ENCODE assay signal across 21 cellular contexts in genomic region chr16:88618182-88618955, GRCh38. TPM values are rescaled to one million over a fixed set of nuclear protein-coding genes. Genes with fewer than 3 reads are reported as not detected.
A peak's percentile ranks its signal among the peaks of the same experiment; 100 is the strongest.
DNase-seq lines count a peak whose midpoint lies in the region; TF ChIP-seq lines count a peak whose summit lies in the region.
"Had no signal": no experiment of that assay in that cellular context is flagged by ENCODE, and none has a peak within 500 bp of the region (broad histone marks: within the 10 kb centered on the region; RNA-seq: fewer than 3 reads in every experiment).

No MANE protein-coding gene starts in this region.

- DNase-seq in T-helper 1 cell (no peak), RPMI7951 (ENCODE audit: low read depth) (peak; percentile 6), endodermal cell (no peak), osteoblast (ENCODE audit: insufficient read length, low spot score, missing footprints) (peak; percentile 61), HPDE6-E6E7 (ENCODE audit: extremely low spot score) (no peak), hypothalamus (lab: John Stamatoyannopoulos, UW) (no peak), HEK293T (ENCODE audit: extremely low spot score) (no peak)
- DNase-seq: activated CD4-positive, alpha-beta T cell treated with anti-CD3 and anti-CD28 coated beads for 1 hour; kidney glomerular epithelial cell; naive B cell; NCI-H1436; NCI-H510A; PC-3; retina; stimulated activated naive CD4-positive, alpha-beta T cell treated with Interleukin-2 at 50 U/mL for 16 hours; SW 1271 had no signal

- H3K4me3 Mint-ChIP-seq in T-helper 1 cell treated with Interleukin-12 subunit alpha and Interleukin-12 subunit beta and Interleukin-4 antibody, amounts not matched to agents 30 μg/mL and 1 μg/mL, for 36 hours, result no peak overlapping the region
- H3K4me3 Mint-ChIP-seq in endodermal cell, result no peak overlapping the region

- H3K9me3 Mint-ChIP-seq in T-helper 1 cell treated with Interleukin-12 subunit alpha and Interleukin-12 subunit beta and Interleukin-4 antibody, amounts not matched to agents 30 μg/mL and 1 μg/mL, for 36 hours, result no peaks in the 10 kb centered on the region
- H3K9me3 Mint-ChIP-seq in endodermal cell, result no peaks in the 10 kb centered on the region
- H3K9me3 Mint-ChIP-seq: activated T-helper 2 cell treated with anti-CD3 and anti-CD28 coated beads, Interferon-gamma antibody, Interleukin-2, Interleukin-4, amounts not matched to agents 10 μg/mL and 5 μg/mL and 100 μg/mL, durations not matched to agents 14 hours and 24 hours and 36 hours; naive B cell had no signal

- 79 to 92% methylated on average over 8 to 20 of the region's 20 CpGs for WGBS in endodermal cell (ENCODE audit: insufficient coverage in 1 of 2, insufficient read length in 1 of 2), 2 experiments

- CTCF ChIA-PET in HEK293T (lab: Yijun Ruan, JAX), result no interaction called here

- no peak overlapping the region for H3K4me2 ChIP-seq in osteoblast (ENCODE audit: insufficient read depth, low read length)

- H4K20me1 ChIP-seq in osteoblast (ENCODE audit: insufficient read depth, low read length), result peaks cover 35% of the 10 kb centered on the region

- no peak overlapping the region for H2AFZ ChIP-seq in osteoblast (ENCODE audit: low read length)

- peaks cover 46% of the 10 kb centered on the region for H3K79me2 ChIP-seq in osteoblast (ENCODE audit: insufficient read depth, low read length)

- H3K27me3 ChIP-seq in endodermal cell (ENCODE audit: control insufficient read depth, insufficient read depth, low read length, poor library complexity, severe bottlenecking) (no peaks in the 10 kb centered on the region), osteoblast (ENCODE audit: insufficient read depth, low read length) (no peaks in the 10 kb centered on the region)

- H3K9me3 ChIP-seq in endodermal cell (ENCODE audit: control insufficient read depth, low read length), result no peaks in the 10 kb centered on the region
- no peaks in the 10 kb centered on the region for H3K9me3 ChIP-seq in osteoblast (ENCODE audit: low read depth, low read length)

- H3K27ac ChIP-seq in endodermal cell (ENCODE audit: low read depth, low read length) (no peak overlapping the region), osteoblast (ENCODE audit: low read depth, low read length) (no peak overlapping the region)

- no peak overlapping the region for H3K4me3 ChIP-seq in endodermal cell (ENCODE audit: low read length)
- no peak overlapping the region for H3K4me3 ChIP-seq in osteoblast (ENCODE audit: insufficient read depth, low read length)

- H3K4me1 ChIP-seq in endodermal cell (ENCODE audit: control insufficient read depth, insufficient read depth, low read length) (peaks cover 33% of the 10 kb centered on the region), osteoblast (ENCODE audit: insufficient read depth, low read length) (no peaks in the 10 kb centered on the region)

- no peak overlapping the region for H3K9ac ChIP-seq in endodermal cell (ENCODE audit: extremely low read depth, low read length, poor library complexity, severe bottlenecking)

- peaks cover 21% of the 10 kb centered on the region for H3K4me1 Mint-ChIP-seq in T-helper 1 cell treated with Interleukin-12 subunit alpha and Interleukin-12 subunit beta and Interleukin-4 antibody, amounts not matched to agents 30 μg/mL and 1 μg/mL, for 36 hours (ENCODE audit: low read depth)
- H3K4me1 Mint-ChIP-seq in endodermal cell, result peaks cover 39% of the 10 kb centered on the region

- POLR2A ChIA-PET in HEK293T (lab: Yijun Ruan, JAX), result no interaction called here

- H3K27me3 Mint-ChIP-seq in T-helper 1 cell treated with Interleukin-12 subunit alpha and Interleukin-12 subunit beta and Interleukin-4 antibody, amounts not matched to agents 30 μg/mL and 1 μg/mL, for 36 hours (ENCODE audit: low read depth), result no peaks in the 10 kb centered on the region
- no peaks in the 10 kb centered on the region for H3K27me3 Mint-ChIP-seq in endodermal cell (ENCODE audit: insufficient read depth)
- H3K27me3 Mint-ChIP-seq: naive B cell had no signal

- H3K36me3 ChIP-seq in endodermal cell (ENCODE audit: control insufficient read depth, insufficient read depth, low read length), result peaks cover 53% of the 10 kb centered on the region
- H3K36me3 ChIP-seq in osteoblast (ENCODE audit: insufficient read depth, low read length), result peaks cover 17% of the 10 kb centered on the region

- peak overlapping the region; percentile 75 for H3K27ac Mint-ChIP-seq in T-helper 1 cell treated with Interleukin-12 subunit alpha and Interleukin-12 subunit beta and Interleukin-4 antibody, amounts not matched to agents 30 μg/mL and 1 μg/mL, for 36 hours
- H3K27ac Mint-ChIP-seq in endodermal cell, result peak overlapping the region; percentile 85
- H3K27ac Mint-ChIP-seq: activated T-helper 2 cell treated with anti-CD3 and anti-CD28 coated beads, Interferon-gamma antibody, Interleukin-2, Interleukin-4, amounts not matched to agents 10 μg/mL and 5 μg/mL and 100 μg/mL, durations not matched to agents 14 hours and 24 hours and 36 hours had no signal

- TF ChIP-seq CTCF in endodermal cell (conservative IDR thresholded peaks at IDR 0.05), result no peak
- no peak for TF ChIP-seq CTCF in osteoblast (IDR thresholded peaks at IDR 0.05; ENCODE audit: extremely low read depth, low read depth, low read length)

- H3K36me3 Mint-ChIP-seq in T-helper 1 cell treated with Interleukin-12 subunit alpha and Interleukin-12 subunit beta and Interleukin-4 antibody, amounts not matched to agents 30 μg/mL and 1 μg/mL, for 36 hours (ENCODE audit: low read depth), result peaks cover 18% of the 10 kb centered on the region
- H3K36me3 Mint-ChIP-seq in endodermal cell (ENCODE audit: low read depth), result peaks cover 40% of the 10 kb centered on the region

TF ChIP-seq in HEK293T, 16 proteins besides CTCF, POLR2A, EP300 and RAD21:
- TF ChIP-seq L3MBTL2 (conservative IDR thresholded peaks at IDR 0.05) (no peak), TARDBP (IDR thresholded peaks at IDR 0.05) (no peak), LEF1 (IDR thresholded peaks at IDR 0.05; ENCODE audit: borderline replicate concordance) (no peak), CTBP1 (IDR thresholded peaks at IDR 0.05; ENCODE audit: borderline replicate concordance) (no peak), ELF4 (IDR thresholded peaks at IDR 0.05) (no peak), SP1 (IDR thresholded peaks at IDR 0.05) (no peak), HDGF (IDR thresholded peaks at IDR 0.05; ENCODE audit: borderline replicate concordance) (no peak), FOXA1 (IDR thresholded peaks at IDR 0.05) (no peak), FOXK2 (IDR thresholded peaks at IDR 0.05) (no peak), NFRKB (IDR thresholded peaks at IDR 0.05) (no peak), ZNF384 (IDR thresholded peaks at IDR 0.05) (no peak), SUZ12 (IDR thresholded peaks at IDR 0.05) (no peak), FOXM1 (IDR thresholded peaks at IDR 0.05; ENCODE audit: borderline replicate concordance) (no peak)
TF ChIP-seq in HEK293T: peak in this region for 0.

RNA-seq across cellular contexts. Expression of gene IL17C, which starts 20.0 kb away (rescaled TPM):
- not detected in 2 replicates for total RNA-seq in RPMI7951 (2014; rRNA removed; shearing (Covaris generic))
- total RNA-seq in endodermal cell (not detected), osteoblast (under 0.01 and 0.29 TPM in 2 replicates)
- polyA plus RNA-seq in endodermal cell (2013, experiment 1 of 2), result not detected
- not detected for polyA plus RNA-seq in endodermal cell (2013, experiment 2 of 2)
- total RNA-seq: A172; activated T-helper 2 cell treated with anti-CD3 and anti-CD28 coated beads, Interferon-gamma antibody, Interleukin-2, Interleukin-4, amounts not matched to agents 10 μg/mL and 5 μg/mL and 100 μg/mL, durations not matched to agents 14 hours and 24 hours and 36 hours; G401; glomerular endothelial cell; PC-3 had no signal

RNA-seq across cellular contexts. Expression of gene CYBA, which starts 32.5 kb away (rescaled TPM):
- total RNA-seq in RPMI7951 (2014; rRNA removed; shearing (Covaris generic)), result 30.9 and 40.5 TPM in 2 replicates
- total RNA-seq in endodermal cell (100 to 1,000 TPM; 188 to 220 TPM), osteoblast (144 and 250 TPM in 2 replicates)
- 63.0 TPM for polyA plus RNA-seq in endodermal cell (2013, experiment 1 of 2)
- polyA plus RNA-seq in endodermal cell (2013, experiment 2 of 2), result 54.6 TPM
- total RNA-seq: PC-3 had no signal

RNA-seq across cellular contexts. Expression of gene MVD, which starts 44.5 kb away (rescaled TPM):
- 27.8 and 31.3 TPM in 2 replicates for total RNA-seq in RPMI7951 (2014; rRNA removed; shearing (Covaris generic))
- total RNA-seq in endodermal cell (10 to 100 TPM; 79.8 to 81.4 TPM), osteoblast (67.3 and 73.1 TPM in 2 replicates)
- 111 TPM for polyA plus RNA-seq in endodermal cell (2013, experiment 1 of 2)
- polyA plus RNA-seq in endodermal cell (2013, experiment 2 of 2), result 106 TPM

RNA-seq across cellular contexts. Expression of gene ZC3H18, which starts 48.2 kb away (rescaled TPM):
- 6.4 and 7.9 TPM in 2 replicates for total RNA-seq in RPMI7951 (2014; rRNA removed; shearing (Covaris generic))
- 10 to 100 TPM; 75.4 to 76.6 TPM for total RNA-seq in endodermal cell
- polyA plus RNA-seq in endodermal cell (2013, experiment 1 of 2), result 68.2 TPM
- polyA plus RNA-seq in endodermal cell (2013, experiment 2 of 2), result 57.8 TPM
- total RNA-seq in osteoblast, result 10.6 and 10.9 TPM in 2 replicates

Comparison
In these comparisons a context has a peak if more than half of its experiments do, and no peak if none do; other contexts are left out.
1. DNase-seq: peak in RPMI7951 (single experiment) and osteoblast (single experiment); none in T-helper 1 cell (0 of 5), endodermal cell (single experiment), HPDE6-E6E7 (single experiment), hypothalamus (0 of 51) and HEK293T (single experiment).